ENCODE assay signal across 17 cellular contexts in genomic region chr4:128544277-128544676, GRCh38.
"Had no signal": no experiment of that assay in that cellular context is flagged by ENCODE, and none has a peak within 500 bp of the region (broad histone marks: within the 10 kb centered on the region; RNA-seq: fewer than 3 reads in every experiment).

No MANE protein-coding gene starts in this region.

- H3K27ac ChIP-seq: foreskin keratinocyte, left lung, psoas muscle, stomach, thoracic aorta, uterus had no signal

- H3K9me3 ChIP-seq: left lung, psoas muscle, stomach, thoracic aorta, uterus had no signal

- DNase-seq: cerebellar nuclear complex; foreskin keratinocyte; hypothalamus; islet precursor cell; left lung; naive thymus-derived CD4-positive, alpha-beta T cell; nephron progenitor cell; psoas muscle; retina; stimulated activated CD4-positive, alpha-beta T cell treated with anti-CD3 and anti-CD28 coated beads, Interleukin-2, amount 100 ng/mL, for 24 hours; stimulated activated CD4-positive, alpha-beta T cell treated with anti-CD3 and anti-CD28 coated beads, Interleukin-4, amount 100 ng/mL, for 4 hours; stimulated activated naive CD4-positive, alpha-beta T cell; stomach; substantia nigra; uterus had no signal

- ATAC-seq: foreskin keratinocyte; left lung; naive thymus-derived CD4-positive, alpha-beta T cell; psoas muscle; sciatic nerve had no signal

- H3K36me3 ChIP-seq: left lung, stomach, thoracic aorta, uterus had no signal

- H3K4me1 ChIP-seq: foreskin keratinocyte, left lung, psoas muscle, stomach, uterus had no signal

- H3K4me3 ChIP-seq: left lung, psoas muscle, stomach, thoracic aorta, uterus had no signal

- H3K27me3 ChIP-seq: foreskin keratinocyte, left lung, stomach, uterus had no signal
